Comparison of ENCODE assay signal across 1 cellular context in the genomic region with DNA sequence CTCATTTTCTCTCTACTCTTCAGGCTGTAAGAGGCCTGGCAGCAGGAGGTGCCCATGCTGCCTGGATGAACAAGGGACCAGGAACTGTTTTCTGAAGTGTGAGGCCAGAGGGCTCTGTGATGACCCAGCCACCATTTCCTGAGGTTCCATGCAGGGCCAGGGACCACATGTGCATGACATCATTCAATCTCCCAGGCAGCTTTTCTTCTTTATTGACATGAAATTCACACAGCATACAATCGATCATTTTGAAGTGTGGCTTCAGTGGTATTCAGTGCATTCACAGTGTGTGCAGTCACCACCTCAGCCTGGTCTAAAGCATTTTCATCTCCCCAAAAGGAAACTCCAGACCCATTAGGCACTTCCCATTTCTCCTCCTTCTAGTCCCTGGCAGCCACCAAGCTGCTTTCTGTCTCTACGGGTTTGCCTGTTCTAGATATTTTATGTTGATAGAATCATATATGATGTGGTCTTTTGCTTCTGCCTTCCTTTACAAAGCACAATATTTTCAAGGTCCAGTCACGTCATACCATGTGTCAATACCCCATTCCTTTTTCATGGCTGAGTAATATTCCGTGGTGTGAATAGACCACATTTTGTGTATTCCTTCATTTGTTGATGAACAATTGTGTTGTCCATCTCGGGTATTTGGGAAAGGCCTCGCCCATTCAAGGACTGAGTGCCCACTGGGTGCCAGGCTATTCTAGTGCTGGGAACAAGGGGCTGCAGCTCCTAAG.
TF ChIP-seq lines count a peak whose summit lies in the region.

No MANE protein-coding gene starts in this region.

TF ChIP-seq in H1, 55 proteins besides CTCF, POLR2A, EP300 and RAD21 (continued from another document):
- TF ChIP-seq CBX5 (IDR thresholded peaks at IDR 0.05; ENCODE audit: low read depth, low read length) (no peak), FOSL1 (IDR thresholded peaks at IDR 0.05; ENCODE audit: insufficient read depth, low read depth, low read length) (no peak), KDM4A (IDR thresholded peaks at IDR 0.05; ENCODE audit: low read depth, low read length, severe bottlenecking) (no peak)
TF ChIP-seq in H1: peak in this region for 1.
